12 cellular contexts compared by ENCODE assay signal in the genomic region with DNA sequence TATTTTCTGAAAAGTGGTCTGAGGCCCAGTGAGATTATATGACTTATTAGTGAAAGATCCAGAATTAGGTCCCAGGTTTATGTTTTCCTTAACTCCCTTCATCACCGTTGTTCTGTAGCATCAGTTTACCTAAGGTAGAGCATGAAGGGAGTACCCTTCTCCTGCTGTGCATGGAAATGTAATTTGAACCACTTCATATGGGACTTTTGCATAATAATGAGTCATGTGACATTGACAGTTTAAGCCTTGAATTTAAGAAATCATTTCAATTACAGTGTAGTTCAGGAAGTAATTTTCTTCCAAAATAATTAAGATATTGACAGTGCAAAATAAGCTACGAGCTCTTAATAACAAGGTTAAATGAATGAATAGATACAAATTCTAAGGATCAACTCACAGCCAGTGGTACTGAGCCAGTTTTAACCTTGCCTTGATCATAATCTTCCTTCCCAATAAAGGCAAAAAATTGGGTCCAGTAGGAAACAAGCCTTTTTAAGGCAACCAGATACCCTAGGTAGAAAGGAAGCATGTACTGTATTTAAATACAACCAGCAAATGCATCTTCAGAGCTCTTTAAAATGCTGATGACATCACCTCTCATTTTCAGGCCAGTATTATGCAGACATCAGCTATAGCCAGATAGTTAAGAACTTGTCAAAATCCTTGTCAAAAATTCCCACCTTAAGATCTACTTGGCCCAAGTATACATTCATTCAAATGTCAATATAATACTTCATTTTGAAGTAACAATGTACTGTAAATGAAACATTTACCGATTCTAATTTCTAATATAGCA. TPM values are rescaled to one million over a fixed set of nuclear protein-coding genes. Genes with fewer than 3 reads are reported as not detected.
"Had no signal": no experiment of that assay in that cellular context is flagged by ENCODE, and none has a peak within 500 bp of the region (broad histone marks: within the 10 kb centered on the region; RNA-seq: fewer than 3 reads in every experiment).

No MANE protein-coding gene starts in this region.

- H3K4me3 ChIP-seq: GM23248 had no signal

- DNase-seq: GM23248, H9, HCEC 1CT, HFFc6, IMR-90, Karpas-422, KBM-7 had no signal

- H3K9me3 Mint-ChIP-seq: H9, HFFc6 had no signal

- H2AFZ ChIP-seq: GM23248 had no signal

- H3K27ac Mint-ChIP-seq: H9, HFFc6 had no signal

- FAIRE-seq: H1, H54 had no signal

- H3K9ac ChIP-seq: GM23248, KMS-11 had no signal

- H3K4me2 ChIP-seq: KMS-11 had no signal

- H3K27ac ChIP-seq: GM23248, HL-60, KMS-11 had no signal

- H3K4me3 Mint-ChIP-seq: H9, HFFc6 had no signal

RNA-seq across cellular contexts. Expression of gene DKK1, which starts 48.8 kb away (rescaled TPM):
- total RNA-seq: HT1080 had no signal
